20 cellular contexts compared by ENCODE assay signal in the genomic region with DNA sequence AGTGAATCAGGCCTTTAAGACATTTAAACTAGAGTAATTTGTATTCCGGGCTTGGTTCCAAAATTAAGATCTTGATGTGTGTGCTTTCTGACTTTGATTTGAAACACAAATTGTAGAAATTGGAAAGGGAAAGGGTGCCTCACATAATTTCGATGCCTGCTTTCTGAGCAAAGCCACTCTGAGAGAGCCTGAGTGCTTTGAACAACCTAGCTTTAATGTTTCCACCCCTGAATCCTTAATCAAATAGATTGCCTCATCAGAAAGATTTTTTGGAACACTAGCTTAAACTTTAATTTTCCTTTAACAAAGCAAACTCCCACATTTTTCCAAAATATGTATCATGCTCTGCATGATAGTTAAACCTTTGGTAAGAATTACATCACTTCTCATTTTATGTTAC.
DNase-seq lines count a peak whose midpoint lies in the region; ATAC-seq and TF ChIP-seq lines count a peak whose summit lies in the region.
"Had no signal": no experiment of that assay in that cellular context is flagged by ENCODE, and none has a peak within 500 bp of the region (broad histone marks: within the 10 kb centered on the region; RNA-seq: fewer than 3 reads in every experiment).

No MANE protein-coding gene starts in this region.

- ATAC-seq in omental fat pad (ENCODE audit: low FRiP score): peak; percentile 66
- no peak for ATAC-seq in GM19395 (IDR thresholded peaks at IDR 0.05; ENCODE audit: unreplicated experiment)

- H3K36me3 ChIP-seq in SU-DHL-6 (ENCODE audit: low read length) (no peaks in the 10 kb centered on the region), suprapubic skin (no peaks in the 10 kb centered on the region)
- H3K36me3 ChIP-seq: MG63 had no signal

- H3K9me3 ChIP-seq in SU-DHL-6 (ENCODE audit: insufficient read depth, low read length) (no peaks in the 10 kb centered on the region), suprapubic skin (no peaks in the 10 kb centered on the region)
- H3K9me3 ChIP-seq: MG63 had no signal

- DNase-seq in NCI-H69 (lab: John Stamatoyannopoulos, UW) (peak; percentile 3), kidney tubule cell (ENCODE audit: low spot score) (peak; percentile 2), omental fat pad (ENCODE audit: low spot score) (no peak), suprapubic skin (ENCODE audit: low spot score in 2 of 2) (no peak), T-helper 2 cell (no peak)
- DNase-seq: CD4-positive, CD25-positive, alpha-beta regulatory T cell; COR-L47; DMS 273 treated with DMSO at 0.1 percent for 48 hours; DMS79 treated with DMSO at 0.1 percent for 48 hours; Kasumi-1; MG63; NCI-H1417 treated with DMSO at 0.1 percent for 48 hours; NCI-H187; NCI-H2107; NCI-H2227 treated with DMSO at 0.1 percent for 48 hours; NCI-H510A; NCI-H748 treated with DMSO at 0.1 percent for 48 hours; Right ventricle myocardium superior had no signal

- no peaks in the 10 kb centered on the region for H3K79me2 ChIP-seq in SU-DHL-6 (ENCODE audit: insufficient read depth, low read length)

- no peak overlapping the region for H3K9ac ChIP-seq in SU-DHL-6 (ENCODE audit: low read length)

- H2AFZ ChIP-seq in SU-DHL-6 (ENCODE audit: low read depth, low read length, severe bottlenecking): peak overlapping the region; percentile 45

- no peaks in the 10 kb centered on the region for H4K20me1 ChIP-seq in SU-DHL-6 (ENCODE audit: low read depth, low read length)

- no peaks in the 10 kb centered on the region for H3K27me3 ChIP-seq in SU-DHL-6 (ENCODE audit: low read length)
- no peaks in the 10 kb centered on the region for H3K27me3 ChIP-seq in suprapubic skin
- H3K27me3 ChIP-seq: MG63 had no signal

- no peak for TF ChIP-seq POLR2A in suprapubic skin (IDR thresholded peaks at IDR 0.05)

- TF ChIP-seq CTCF in SU-DHL-6 (IDR thresholded peaks at IDR 0.05; ENCODE audit: insufficient read depth, low read length, poor library complexity, severe bottlenecking) (no peak), omental fat pad (IDR thresholded peaks at IDR 0.05) (no peak), suprapubic skin (IDR thresholded peaks at IDR 0.05) (no peak)

- H3K4me1 ChIP-seq in suprapubic skin: no peaks in the 10 kb centered on the region

- H3K27ac ChIP-seq in SU-DHL-6 (ENCODE audit: low read depth, low read length): no peak overlapping the region
- H3K27ac ChIP-seq in suprapubic skin: no peak overlapping the region

- peak overlapping the region; percentile 17 for H3K4me2 ChIP-seq in SU-DHL-6 (ENCODE audit: low read depth, low read length, poor library complexity, severe bottlenecking)

- no peak for TF ChIP-seq EP300 in suprapubic skin (IDR thresholded peaks at IDR 0.05)

- H3K9me2 ChIP-seq in SU-DHL-6 (replicated peaks; ENCODE audit: insufficient read depth, low read length): no peaks in the 10 kb centered on the region

- 39% methylated on average over 2 of the region's 2 CpGs for WGBS in suprapubic skin

- no peaks in the 10 kb centered on the region for H3F3A ChIP-seq in SU-DHL-6 (ENCODE audit: insufficient read depth)

- H3K4me3 ChIP-seq in SU-DHL-6 (ENCODE audit: insufficient read depth, low read length, poor library complexity, severe bottlenecking): no peak overlapping the region
- no peak overlapping the region for H3K4me3 ChIP-seq in suprapubic skin
- H3K4me3 ChIP-seq: MG63 had no signal

Comparison
In these comparisons a context has a peak if more than half of its experiments do, and no peak if none do; other contexts are left out.
1. DNase-seq: peak in NCI-H69 (single experiment) and kidney tubule cell (single experiment); none in omental fat pad (single experiment), suprapubic skin (0 of 2) and T-helper 2 cell (0 of 5).